Comparison of ENCODE assay signal across 8 cellular contexts in genomic region chr12:27434673-27435565, GRCh38. TPM values are rescaled to one million over a fixed set of nuclear protein-coding genes. Genes with fewer than 3 reads are reported as not detected.
DNase-seq lines count a peak whose midpoint lies in the region; ATAC-seq, FAIRE-seq and TF ChIP-seq lines count a peak whose summit lies in the region.

No MANE protein-coding gene starts in this region.

- no peak for DNase-seq in activated CD8-positive, alpha-beta memory T cell treated with anti-CD3 and anti-CD28 coated beads, Interleukin-2, amount 10 ng/mL, durations not matched to agents 7 days and 5 days
- DNase-seq in activated CD8-positive, alpha-beta memory T cell treated with anti-CD3 and anti-CD28 coated beads for 24 hours, result no peak
- DNase-seq in NAMALWA (ENCODE audit: low spot score) (peak; percentile 40), astrocyte (ENCODE audit: low read depth) (no peak), keratinocyte (ENCODE audit: low read depth, low spot score) (no peak), tibial nerve (ENCODE audit: low spot score in 2 of 2) (no peak), H54 (ENCODE audit: insufficient read length, low spot score) (no peak)

- no peaks in the 10 kb centered on the region for H3K79me2 ChIP-seq in astrocyte (ENCODE audit: insufficient read depth, low read length)
- no peaks in the 10 kb centered on the region for H3K79me2 ChIP-seq in keratinocyte (ENCODE audit: control insufficient read depth, insufficient read depth, low read length)

- peak; percentile 51 for ATAC-seq in activated CD8-positive, alpha-beta memory T cell treated with anti-CD3 and anti-CD28 coated beads, Interleukin-2, amount 10 ng/mL, durations not matched to agents 7 days and 5 days
- ATAC-seq in GM18858 (IDR thresholded peaks at IDR 0.05; ENCODE audit: unreplicated experiment), result no peak

- FAIRE-seq in astrocyte (lab: Jason Lieb, UNC) (no peak), keratinocyte (lab: Jason Lieb, UNC) (no peak), H54 (lab: Jason Lieb, UNC) (no peak)

- CTCF ChIA-PET in activated CD8-positive, alpha-beta memory T cell treated with anti-CD3 and anti-CD28 coated beads, Interleukin-2, amount 10 ng/mL, durations not matched to agents 7 days and 5 days (lab: Charles Lee), result interaction anchor here (0.6 to 2.3 kb wide), 13 partner anchors 9 to 265 kb away, joined by 3 to 7 read pairs (median 4); no protein-coding TSS in a partner anchor

- H3K27me3 ChIP-seq in astrocyte (ENCODE audit: insufficient read depth, low read length) (no peaks in the 10 kb centered on the region), keratinocyte (ENCODE audit: control insufficient read depth, extremely low read depth, insufficient read depth, low read length) (no peaks in the 10 kb centered on the region), tibial nerve (no peaks in the 10 kb centered on the region)

- H3K27me3 Mint-ChIP-seq in activated CD8-positive, alpha-beta memory T cell treated with anti-CD3 and anti-CD28 coated beads, Interleukin-2, amount 10 ng/mL, durations not matched to agents 7 days and 5 days, result peaks cover 26% of the 10 kb centered on the region
- H3K27me3 Mint-ChIP-seq in astrocyte (ENCODE audit: low read depth, unreplicated experiment), result no peaks in the 10 kb centered on the region

- no peak for TF ChIP-seq EP300 in tibial nerve (IDR thresholded peaks at IDR 0.05)

- 42 to 54% methylated on average over 5 to 6 of the region's 6 CpGs for WGBS in tibial nerve, 2 donors

- H3K36me3 ChIP-seq in astrocyte (ENCODE audit: insufficient read depth, low read length) (no peaks in the 10 kb centered on the region), keratinocyte (ENCODE audit: control insufficient read depth in 2 of 2, extremely low read depth in 1 of 2, insufficient read depth in 2 of 2, low read length in 2 of 2) (no peaks in the 10 kb centered on the region), tibial nerve (no peaks in the 10 kb centered on the region)

- H3K9me3 Mint-ChIP-seq in activated CD8-positive, alpha-beta memory T cell treated with anti-CD3 and anti-CD28 coated beads, Interleukin-2, amount 10 ng/mL, durations not matched to agents 7 days and 5 days (ENCODE audit: low read depth), result no peaks in the 10 kb centered on the region
- peaks cover 3% of the 10 kb centered on the region for H3K9me3 Mint-ChIP-seq in astrocyte (ENCODE audit: unreplicated experiment)

- H3K9me1 ChIP-seq in keratinocyte (ENCODE audit: control insufficient read depth, extremely low read depth, insufficient read depth, low read length), result no peaks in the 10 kb centered on the region

- H3K4me3 ChIP-seq in astrocyte (ENCODE audit: insufficient read depth, low read depth, low read length), result no peak overlapping the region
- no peak overlapping the region for H3K4me3 ChIP-seq in keratinocyte (ENCODE audit: control insufficient read depth in 2 of 3, extremely low read depth in 1 of 3, insufficient read depth in 2 of 3, low read depth in 1 of 3, low read length in 3 of 3)
- no peak overlapping the region for H3K4me3 ChIP-seq in tibial nerve

- H3K36me3 Mint-ChIP-seq in activated CD8-positive, alpha-beta memory T cell treated with anti-CD3 and anti-CD28 coated beads, Interleukin-2, amount 10 ng/mL, durations not matched to agents 7 days and 5 days, result peaks cover 12% of the 10 kb centered on the region
- H3K36me3 Mint-ChIP-seq in astrocyte (ENCODE audit: low read depth, unreplicated experiment), result no peaks in the 10 kb centered on the region

- H3K9me3 ChIP-seq in astrocyte (ENCODE audit: insufficient read depth, low read depth, low read length) (no peaks in the 10 kb centered on the region), keratinocyte (ENCODE audit: control insufficient read depth, low read depth, low read length) (no peaks in the 10 kb centered on the region), tibial nerve (peaks cover 0 to 5% (median 0%) of the 10 kb centered on the region in 4 donors)

- H2AFZ ChIP-seq in astrocyte (ENCODE audit: low read depth, low read length), result no peak overlapping the region
- no peak overlapping the region for H2AFZ ChIP-seq in keratinocyte (ENCODE audit: control insufficient read depth, low read length)

- no peak overlapping the region for H3K4me2 ChIP-seq in astrocyte (ENCODE audit: low read length)
- no peak overlapping the region for H3K4me2 ChIP-seq in keratinocyte (ENCODE audit: control insufficient read depth, extremely low read depth, insufficient read depth, low read depth, low read length)

- H4K20me1 ChIP-seq in astrocyte (ENCODE audit: insufficient read depth, low read length) (no peaks in the 10 kb centered on the region), keratinocyte (ENCODE audit: control insufficient read depth, extremely low read depth, insufficient read depth, low read length) (no peaks in the 10 kb centered on the region)

- peak; percentile 43 for TF ChIP-seq CTCF in astrocyte (IDR thresholded peaks at IDR 0.05; ENCODE audit: insufficient read depth, low read depth, low read length)
- TF ChIP-seq CTCF in keratinocyte (optimal IDR thresholded peaks at IDR 0.05 in 1 of 3, IDR thresholded peaks at IDR 0.05 in 1 of 3, conservative IDR thresholded peaks at IDR 0.05 in 1 of 3; ENCODE audit: extremely low read depth in 1 of 3, insufficient read depth in 2 of 3, low read length in 3 of 3), result peak; percentile 8 to 60 (median 47)
- TF ChIP-seq CTCF in tibial nerve (IDR thresholded peaks at IDR 0.05), result peak; percentile 18 to 83 (median 58)

- H3K4me1 ChIP-seq in astrocyte (ENCODE audit: insufficient read depth, low read length) (peaks cover 9% of the 10 kb centered on the region), keratinocyte (ENCODE audit: control insufficient read depth, extremely low read depth, insufficient read depth, low read length) (no peaks in the 10 kb centered on the region), tibial nerve (no peaks in the 10 kb centered on the region)

- peaks cover 26% of the 10 kb centered on the region for H3K4me1 Mint-ChIP-seq in activated CD8-positive, alpha-beta memory T cell treated with anti-CD3 and anti-CD28 coated beads, Interleukin-2, amount 10 ng/mL, durations not matched to agents 7 days and 5 days
- peaks cover 15% of the 10 kb centered on the region for H3K4me1 Mint-ChIP-seq in astrocyte (ENCODE audit: low read depth, unreplicated experiment)

- H3K4me3 Mint-ChIP-seq in activated CD8-positive, alpha-beta memory T cell treated with anti-CD3 and anti-CD28 coated beads, Interleukin-2, amount 10 ng/mL, durations not matched to agents 7 days and 5 days, result no peak overlapping the region
- H3K4me3 Mint-ChIP-seq in astrocyte (ENCODE audit: unreplicated experiment), result no peak overlapping the region

- dilution Hi-C loops in keratinocyte (cut with MboI; ENCODE audit: extremely low pct_ligation_motif_present, low sequenced_read_pairs), result no loop called here

- no peak overlapping the region for H3K9ac ChIP-seq in astrocyte (ENCODE audit: low read length)
- H3K9ac ChIP-seq in keratinocyte (ENCODE audit: control insufficient read depth, extremely low read depth, insufficient read depth, low read length), result no peak overlapping the region

- H3K27ac Mint-ChIP-seq in activated CD8-positive, alpha-beta memory T cell treated with anti-CD3 and anti-CD28 coated beads, Interleukin-2, amount 10 ng/mL, durations not matched to agents 7 days and 5 days, result no peak overlapping the region
- no peak overlapping the region for H3K27ac Mint-ChIP-seq in astrocyte (ENCODE audit: unreplicated experiment)

- no peak for TF ChIP-seq POLR2A in tibial nerve (IDR thresholded peaks at IDR 0.05)
- TF ChIP-seq POLR2A in H54 (IDR thresholded peaks at IDR 0.05; ENCODE audit: low read depth, low read length), result no peak

- no peak overlapping the region for H3K27ac ChIP-seq in astrocyte (ENCODE audit: low read depth, low read length)
- H3K27ac ChIP-seq in keratinocyte (ENCODE audit: control insufficient read depth, insufficient read depth, low read length), result no peak overlapping the region
- no peak overlapping the region for H3K27ac ChIP-seq in tibial nerve

RNA-seq across cellular contexts. Expression of gene SMCO2, which starts 11.6 kb away (rescaled TPM):
- total RNA-seq in activated CD8-positive, alpha-beta memory T cell treated with anti-CD3 and anti-CD28 coated beads, Interleukin-2, amount 10 ng/mL, durations not matched to agents 7 days and 5 days, result under 1 TPM; 0.89 to 0.91 TPM
- total RNA-seq in astrocyte (0.32 and 0.46 TPM in 2 replicates), tibial nerve (not detected)
- polyA plus RNA-seq in keratinocyte, result 0.22 to 0.70 TPM (median 0.49 TPM) in 3 replicates
- polyA plus RNA-seq in keratinocyte (2011; ENCODE audit: low read depth), result 5.5 TPM
- not detected in 2 replicates for polyA plus RNA-seq in keratinocyte (2011; cell fraction: cytosol; rRNA removed)
- polyA plus RNA-seq in keratinocyte (2011; cell fraction: nucleus; rRNA removed), result 0.20 and 1.3 TPM in 2 replicates
- polyA plus RNA-seq in keratinocyte (2012; ENCODE audit: low replicate concordance), result 0.14 and 0.68 TPM in 2 replicates
- polyA minus RNA-seq in keratinocyte, result 0.58 TPM in 1 of 3 replicates, not detected in the others
- polyA minus RNA-seq in keratinocyte (2011; cell fraction: cytosol; rRNA and poly(A)+ RNA removed), result not detected
- not detected in 2 replicates for polyA minus RNA-seq in keratinocyte (2011; cell fraction: nucleus; rRNA and poly(A)+ RNA removed)
